In the genomic region with DNA sequence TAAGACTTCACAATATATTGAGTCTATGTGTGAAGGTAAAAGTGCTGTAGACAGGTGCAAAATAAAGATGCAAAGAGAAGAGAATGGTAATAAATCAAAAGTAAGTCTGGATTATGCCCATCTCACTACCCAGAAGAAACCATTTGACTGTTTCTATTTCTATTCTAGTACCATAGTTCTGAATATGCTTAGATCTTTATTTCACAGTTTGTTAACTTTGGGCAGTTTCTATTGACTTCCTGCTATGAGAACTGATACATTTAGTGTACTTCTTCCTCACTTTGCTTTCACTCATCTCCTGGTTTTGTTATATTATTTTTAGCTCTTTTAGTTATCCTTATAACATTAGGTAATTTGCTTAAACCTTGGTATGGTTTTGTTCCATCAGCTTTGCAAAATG, we compare ENCODE assay signal across 19 cellular contexts.
A peak's percentile ranks its signal among the peaks of the same experiment; 100 is the strongest.
DNase-seq lines count a peak whose midpoint lies in the region; ATAC-seq, FAIRE-seq and TF ChIP-seq lines count a peak whose summit lies in the region.
"Had no signal": no experiment of that assay in that cellular context is flagged by ENCODE, and none has a peak within 500 bp of the region (broad histone marks: within the 10 kb centered on the region; RNA-seq: fewer than 3 reads in every experiment).

No MANE protein-coding gene starts in this region.

- H3K4me1 ChIP-seq in SJCRH30: peaks cover 34% of the 10 kb centered on the region
- H3K4me1 ChIP-seq: Caco-2 had no signal

- H3K27me3 Mint-ChIP-seq in endothelial cell (ENCODE audit: unreplicated experiment): peaks cover 10% of the 10 kb centered on the region

- no peaks in the 10 kb centered on the region for H3K36me3 Mint-ChIP-seq in endothelial cell (ENCODE audit: low read depth, unreplicated experiment)
- H3K36me3 Mint-ChIP-seq: CD14-positive monocyte; CD8-positive, alpha-beta T cell had no signal

- no peak for FAIRE-seq in GM12891 (lab: Jason Lieb, UNC)
- FAIRE-seq: A204.1 had no signal

- peaks cover 35% of the 10 kb centered on the region for H3K4me1 Mint-ChIP-seq in endothelial cell (ENCODE audit: unreplicated experiment)
- H3K4me1 Mint-ChIP-seq: CD14-positive monocyte had no signal

- no peak overlapping the region for H3K27ac ChIP-seq in SJCRH30

- no peak overlapping the region for H3K4me3 Mint-ChIP-seq in endothelial cell (ENCODE audit: unreplicated experiment)
- H3K4me3 Mint-ChIP-seq: B cell; CD14-positive monocyte; CD8-positive, alpha-beta T cell; GM23338 had no signal

- TF ChIP-seq CTCF in endothelial cell (IDR thresholded peaks at IDR 0.05; ENCODE audit: unreplicated experiment): no peak

- no peaks in the 10 kb centered on the region for H3K9me3 ChIP-seq in SJCRH30 (replicated peaks)
- H3K9me3 ChIP-seq: Caco-2 had no signal

- no peaks in the 10 kb centered on the region for H3K36me3 ChIP-seq in SJCRH30

- H3K9me3 Mint-ChIP-seq in endothelial cell (ENCODE audit: unreplicated experiment): no peaks in the 10 kb centered on the region
- H3K9me3 Mint-ChIP-seq: CD8-positive, alpha-beta T cell; GM23338 had no signal

- peak; percentile 51 for ATAC-seq in GM18502 (IDR thresholded peaks at IDR 0.05; ENCODE audit: poor library complexity, unreplicated experiment)
- ATAC-seq in GM19351 (IDR thresholded peaks at IDR 0.05; ENCODE audit: unreplicated experiment): peak; percentile 57
- ATAC-seq in HG03432 (IDR thresholded peaks at IDR 0.05; ENCODE audit: unreplicated experiment): peak; percentile 61
- ATAC-seq in GM19324 (IDR thresholded peaks at IDR 0.05; ENCODE audit: low FRiP score, unreplicated experiment): no peak
- ATAC-seq: CD8-positive, alpha-beta T cell; GM23338 had no signal

- DNase-seq in endothelial cell (ENCODE audit: low spot score): no peak
- DNase-seq in GM12891 (ENCODE audit: insufficient read length, low spot score): no peak
- DNase-seq in SJCRH30: no peak
- DNase-seq in HK-2 (ENCODE audit: unreplicated experiment): no peak
- DNase-seq: Caco-2; CD8-positive, alpha-beta T cell; DMS53; H7; IMR-90; Kasumi-1; KBM-7 had no signal

- no peak for TF ChIP-seq POLR2A in GM12891 (IDR thresholded peaks at IDR 0.05; ENCODE audit: low read depth, low read length)

- H3K27ac Mint-ChIP-seq in endothelial cell (ENCODE audit: unreplicated experiment): peak overlapping the region; percentile 22
- H3K27ac Mint-ChIP-seq: B cell; CD8-positive, alpha-beta T cell; GM23338 had no signal

- H3K27me3 ChIP-seq in SJCRH30: no peaks in the 10 kb centered on the region

- H3K4me3 ChIP-seq in SJCRH30: no peak overlapping the region
- H3K4me3 ChIP-seq: GM23338 had no signal

TF ChIP-seq in GM12891, 5 proteins besides CTCF, POLR2A, EP300 and RAD21:
- no peak for TF ChIP-seq PAX5 (IDR thresholded peaks at IDR 0.05; ENCODE audit: insufficient read depth, low read length, severe bottlenecking)
- no peak for TF ChIP-seq POU2F2 (IDR thresholded peaks at IDR 0.05; ENCODE audit: low read depth, low read length)
- no peak for TF ChIP-seq SPI1 (IDR thresholded peaks at IDR 0.05; ENCODE audit: low read depth, low read length)
- no peak for TF ChIP-seq POLR2AphosphoS5 (IDR thresholded peaks at IDR 0.05; ENCODE audit: low read depth, low read length)
- TF ChIP-seq TAF1 (IDR thresholded peaks at IDR 0.05; ENCODE audit: low read depth, low read length): no peak
